In genomic region chr16:71811261-71811803, GRCh38 we compare ENCODE assay signal across 23 cellular contexts. TPM values are rescaled to one million over a fixed set of nuclear protein-coding genes. Genes with fewer than 3 reads are reported as not detected.
DNase-seq lines count a peak whose midpoint lies in the region; ATAC-seq and FAIRE-seq lines count a peak whose summit lies in the region.
"Had no signal": no experiment of that assay in that cellular context is flagged by ENCODE, and none has a peak within 500 bp of the region (broad histone marks: within the 10 kb centered on the region; RNA-seq: fewer than 3 reads in every experiment).

No MANE protein-coding gene starts in this region.

- no peak overlapping the region for H3K4me3 ChIP-seq in SJCRH30
- H3K4me3 ChIP-seq: tibial nerve had no signal

- H3K9me3 Mint-ChIP-seq in T-cell = no peaks in the 10 kb centered on the region
- H3K9me3 Mint-ChIP-seq: activated naive CD8-positive, alpha-beta T cell treated with anti-CD3 and anti-CD28 coated beads, Interleukin-2, amount 10 ng/mL, durations not matched to agents 7 days and 5 days; central memory CD8-positive, alpha-beta T cell; effector memory CD8-positive, alpha-beta T cell; mesothelial cell of epicardium; stimulated activated effector memory CD8-positive, alpha-beta T cell treated with anti-CD3 and anti-CD28 coated beads, Interleukin-12 subunit alpha, Interleukin-12 subunit beta, amount 100 ng/mL, for 72 hours had no signal

- H3K27ac Mint-ChIP-seq in T-cell = peak overlapping the region; percentile 71 to 84
- H3K27ac Mint-ChIP-seq: activated naive CD8-positive, alpha-beta T cell treated with anti-CD3 and anti-CD28 coated beads, Interleukin-2, amount 10 ng/mL, durations not matched to agents 7 days and 5 days; effector memory CD8-positive, alpha-beta T cell; mesothelial cell of epicardium; stimulated activated effector memory CD8-positive, alpha-beta T cell treated with anti-CD3 and anti-CD28 coated beads, Interleukin-12 subunit alpha, Interleukin-12 subunit beta, amount 100 ng/mL, for 72 hours had no signal

- FAIRE-seq in GM19239 (lab: Jason Lieb, UNC) = no peak

- no peaks in the 10 kb centered on the region for H3K27me3 Mint-ChIP-seq in T-cell
- H3K27me3 Mint-ChIP-seq: activated naive CD8-positive, alpha-beta T cell treated with anti-CD3 and anti-CD28 coated beads, Interleukin-2, amount 10 ng/mL, durations not matched to agents 7 days and 5 days; central memory CD8-positive, alpha-beta T cell; effector memory CD8-positive, alpha-beta T cell had no signal

- H3K27ac ChIP-seq in SJCRH30 = no peak overlapping the region
- H3K27ac ChIP-seq: 22Rv1, tibial nerve had no signal

- H3K27me3 ChIP-seq in SJCRH30 = no peaks in the 10 kb centered on the region
- H3K27me3 ChIP-seq: neutrophil, tibial nerve had no signal

- H3K9me3 ChIP-seq in SJCRH30 (replicated peaks) = no peaks in the 10 kb centered on the region
- H3K9me3 ChIP-seq: neutrophil, tibial nerve had no signal

- POLR2A ChIA-PET in T-cell (lab: Charles Lee) = interaction anchor here (0.6 to 0.7 kb wide), 5 partner anchors 27 to 83 kb away, joined by 3 to 8 read pairs (median 4); partner anchors contain the start of gene ZNF821 (in 1 of the 2)

- peaks cover 29 to 35% (median 35%) of the 10 kb centered on the region in 3 donors for H3K4me1 Mint-ChIP-seq in T-cell

- DNase-seq in DMS53 (lab: John Stamatoyannopoulos, UW) = peak; percentile 3
- DNase-seq in DMS53 treated with DMSO at 0.1 percent for 48 hours (lab: John Stamatoyannopoulos, UW; ENCODE audit: unreplicated experiment) = no peak
- DNase-seq in EH (ENCODE audit: low read depth) = peak; percentile 14
- peak in 1 of 34 experiments; percentile 33 for DNase-seq in T-cell
- DNase-seq in fibroblast of gingiva (ENCODE audit: low read depth) = peak; percentile 13
- no peak for DNase-seq in SJCRH30
- DNase-seq in GM19239 (ENCODE audit: insufficient read length, low spot score) = no peak
- DNase-seq: activated CD4-positive, alpha-beta T cell treated with anti-CD3 and anti-CD28 coated beads for 1 hour; activated naive CD8-positive, alpha-beta T cell treated with anti-CD3 and anti-CD28 coated beads, Interleukin-2, amount 10 ng/mL, durations not matched to agents 7 days and 5 days; C1 segment of cervical spinal cord; DND-41; effector memory CD8-positive, alpha-beta T cell; hippocampal formation; NCI-H526; OCI-M1; T-helper 9 cell had no signal

- peak overlapping the region in 1 of 3 donors; percentile 35 for H3K4me3 Mint-ChIP-seq in T-cell
- H3K4me3 Mint-ChIP-seq: activated naive CD8-positive, alpha-beta T cell treated with anti-CD3 and anti-CD28 coated beads, Interleukin-2, amount 10 ng/mL, durations not matched to agents 7 days and 5 days; central memory CD8-positive, alpha-beta T cell; mesothelial cell of epicardium; stimulated activated effector memory CD8-positive, alpha-beta T cell treated with anti-CD3 and anti-CD28 coated beads, Interleukin-12 subunit alpha, Interleukin-12 subunit beta, amount 100 ng/mL, for 72 hours had no signal

- no peaks in the 10 kb centered on the region for H3K36me3 ChIP-seq in SJCRH30
- H3K36me3 ChIP-seq: tibial nerve had no signal

- peaks cover 6% of the 10 kb centered on the region for H3K36me3 Mint-ChIP-seq in T-cell
- H3K36me3 Mint-ChIP-seq: activated naive CD8-positive, alpha-beta T cell treated with anti-CD3 and anti-CD28 coated beads, Interleukin-2, amount 10 ng/mL, durations not matched to agents 7 days and 5 days; mesothelial cell of epicardium had no signal

- CTCF ChIA-PET in T-cell (lab: Charles Lee) = interaction anchor here in 1 of 2 donors (0.6 to 1.1 kb wide), 4 partner anchors 70 to 234 kb away, joined by 3 to 8 read pairs (median 4); no protein-coding TSS in a partner anchor

- 0 out of 2 replicates have a peak, but pooled peaks cover 4% of the 10 kb centered on the region for H3K4me1 ChIP-seq in SJCRH30

- ATAC-seq in T-cell (replicated peaks in 1 of 4) = peak in 1 of 4 experiments; percentile 25
- ATAC-seq in GM21737 (IDR thresholded peaks at IDR 0.05; ENCODE audit: unreplicated experiment) = no peak
- ATAC-seq: effector memory CD8-positive, alpha-beta T cell; stimulated activated effector memory CD8-positive, alpha-beta T cell treated with anti-CD3 and anti-CD28 coated beads, Interleukin-12 subunit alpha, Interleukin-12 subunit beta, amount 100 ng/mL, for 72 hours had no signal

RNA-seq across cellular contexts. Expression of gene AP1G1, which starts 2.7 kb away (rescaled TPM):
- total RNA-seq in T-cell = 100 to 1,000 TPM in 3 of 5 donors, 10 to 100 TPM in 2; 96.6 to 152 (median 101) TPM
- 40.9 and 46.3 TPM in 2 replicates for total RNA-seq in SJCRH30 (2014; rRNA removed; shearing (Covaris generic))

RNA-seq across cellular contexts. Expression of gene ATXN1L, which starts 34.4 kb away (rescaled TPM):
- 10 to 100 TPM; 26.8 to 44.0 (median 29.3) TPM for total RNA-seq in T-cell
- total RNA-seq in SJCRH30 (2014; rRNA removed; shearing (Covaris generic)) = 13.9 and 15.3 TPM in 2 replicates

Comparison
In these comparisons a context has a peak if more than half of its experiments do, and no peak if none do; other contexts are left out.
1. DNase-seq: peak in DMS53 (single experiment), EH (single experiment) and fibroblast of gingiva (single experiment); none in DMS53 treated with DMSO at 0.1 percent for 48 hours (single experiment), SJCRH30 (0 of 2) and GM19239 (single experiment).